ENCODE assay signal across 8 cellular contexts in genomic region chr7:38318803-38319416, GRCh38.
A peak's percentile ranks its signal among the peaks of the same experiment; 100 is the strongest.
DNase-seq lines count a peak whose midpoint lies in the region; ATAC-seq, FAIRE-seq and TF ChIP-seq lines count a peak whose summit lies in the region.

No MANE protein-coding gene starts in this region.

- no peaks in the 10 kb centered on the region for H3K27me3 ChIP-seq in CD4-positive, alpha-beta T cell (ENCODE audit: control insufficient read depth, insufficient read depth, low read length)
- H3K27me3 ChIP-seq in left ventricle myocardium inferior (ENCODE audit: low read depth) (no peaks in the 10 kb centered on the region), small intestine (ENCODE audit: control insufficient read depth in 2 of 2, insufficient read depth in 2 of 2, low read length in 2 of 2) (no peaks in the 10 kb centered on the region)

- DNase-seq in CD4-positive, alpha-beta T cell = no peak
- DNase-seq in NCI-H510A treated with DMSO at 0.1 percent for 48 hours (lab: John Stamatoyannopoulos, UW) = peak; percentile 73
- DNase-seq in left ventricle myocardium inferior = no peak
- DNase-seq in small intestine = peak; percentile 36
- DNase-seq in activated CD4-positive, alpha-beta T cell treated with anti-CD3 and anti-CD28 coated beads for 4 hours = no peak

- H3K36me3 ChIP-seq in left ventricle myocardium inferior = no peaks in the 10 kb centered on the region
- no peaks in the 10 kb centered on the region for H3K36me3 ChIP-seq in small intestine (ENCODE audit: control insufficient read depth in 2 of 2, insufficient read depth in 2 of 2, low read length in 2 of 2)

- H3K27ac ChIP-seq in CD4-positive, alpha-beta T cell (ENCODE audit: low read depth, low read length) = peak overlapping the region; percentile 21
- H3K27ac ChIP-seq in left ventricle myocardium inferior (replicated peaks) (no peak overlapping the region), small intestine (ENCODE audit: low read depth in 1 of 2, low read length in 1 of 2) (no peak overlapping the region)

- no peaks in the 10 kb centered on the region for H3K27me3 Mint-ChIP-seq in CD4-positive, alpha-beta T cell
- no peaks in the 10 kb centered on the region for H3K27me3 Mint-ChIP-seq in activated T-helper 17 cell treated with anti-CD3 and anti-CD28 coated beads, Interleukin-2, amount 50 U/mL, for 72 hours

- POLR2A ChIA-PET in CD4-positive, alpha-beta T cell (lab: Charles Lee) = no interaction called here

- no peak overlapping the region for H3K4me3 ChIP-seq in left ventricle myocardium inferior
- H3K4me3 ChIP-seq in small intestine (ENCODE audit: low read depth in 1 of 2, low read length in 2 of 2) = no peak overlapping the region

- no peaks in the 10 kb centered on the region for H3K9me3 Mint-ChIP-seq in CD4-positive, alpha-beta T cell
- H3K9me3 Mint-ChIP-seq in activated T-helper 17 cell treated with anti-CD3 and anti-CD28 coated beads, Interleukin-2, amount 50 U/mL, for 72 hours = no peaks in the 10 kb centered on the region

- intact Hi-C loops in CD4-positive, alpha-beta T cell (cut with DNase I, micrococcal nuclease) = loop anchor here (5.0 kb wide), 2 partner anchors 102 to 207 kb away; no protein-coding TSS in a partner anchor
- intact Hi-C loops in left ventricle myocardium inferior (cut with micrococcal nuclease) = loop anchor here (5.0 kb wide), 1 partner anchor 212 kb away; no protein-coding TSS in a partner anchor

- H3K27ac Mint-ChIP-seq in CD4-positive, alpha-beta T cell = peak overlapping the region; percentile 72
- peak overlapping the region; percentile 9 for H3K27ac Mint-ChIP-seq in activated T-helper 17 cell treated with anti-CD3 and anti-CD28 coated beads, Interleukin-2, amount 50 U/mL, for 72 hours

- ATAC-seq in CD4-positive, alpha-beta T cell (ENCODE audit: poor library complexity) = peak; percentile 56
- ATAC-seq in GM18870 (IDR thresholded peaks at IDR 0.05; ENCODE audit: unreplicated experiment) = peak; percentile 61
- peak; percentile 82 for ATAC-seq in HG03354 (IDR thresholded peaks at IDR 0.05; ENCODE audit: poor library complexity, severe bottlenecking, unreplicated experiment)
- peak; percentile 47 for ATAC-seq in activated T-helper 17 cell treated with anti-CD3 and anti-CD28 coated beads, Interleukin-2, amount 50 U/mL, for 72 hours (replicated peaks)

- H3K4me1 ChIP-seq in left ventricle myocardium inferior = no peaks in the 10 kb centered on the region
- no peaks in the 10 kb centered on the region for H3K4me1 ChIP-seq in small intestine (ENCODE audit: control insufficient read depth in 2 of 2, insufficient read depth in 1 of 2, low read depth in 1 of 2, low read length in 1 of 2)

- peak; percentile 43 for TF ChIP-seq CTCF in CD4-positive, alpha-beta T cell (IDR thresholded peaks at IDR 0.05)
- TF ChIP-seq CTCF in left ventricle myocardium inferior (IDR thresholded peaks at IDR 0.05; ENCODE audit: borderline replicate concordance) = peak; percentile 63

- H3K36me3 Mint-ChIP-seq in CD4-positive, alpha-beta T cell (ENCODE audit: low read depth) = no peaks in the 10 kb centered on the region
- no peaks in the 10 kb centered on the region for H3K36me3 Mint-ChIP-seq in activated T-helper 17 cell treated with anti-CD3 and anti-CD28 coated beads, Interleukin-2, amount 50 U/mL, for 72 hours (ENCODE audit: low read depth)

- WGBS in small intestine, 3 donors = 7 to 11% (median 10%) methylated on average over 4 of the region's 4 CpGs

- no peak for FAIRE-seq in small intestine (lab: Jason Lieb, UNC)

- H3K4me3 Mint-ChIP-seq in CD4-positive, alpha-beta T cell = peak overlapping the region; percentile 62
- peak overlapping the region; percentile 40 for H3K4me3 Mint-ChIP-seq in activated T-helper 17 cell treated with anti-CD3 and anti-CD28 coated beads, Interleukin-2, amount 50 U/mL, for 72 hours

- H3K4me1 Mint-ChIP-seq in CD4-positive, alpha-beta T cell (ENCODE audit: low read depth) = peaks cover 29% of the 10 kb centered on the region
- no peaks in the 10 kb centered on the region for H3K4me1 Mint-ChIP-seq in activated T-helper 17 cell treated with anti-CD3 and anti-CD28 coated beads, Interleukin-2, amount 50 U/mL, for 72 hours

- CTCF ChIA-PET in CD4-positive, alpha-beta T cell (lab: Charles Lee) = interaction anchor here (1.4 to 2.7 kb wide), 4 partner anchors 12 to 103 kb away, joined by 3 to 11 read pairs (median 8); no protein-coding TSS in a partner anchor

- H3K9me3 ChIP-seq in CD4-positive, alpha-beta T cell (ENCODE audit: control insufficient read depth, low read length) = no peaks in the 10 kb centered on the region
- H3K9me3 ChIP-seq in left ventricle myocardium inferior (replicated peaks) (no peaks in the 10 kb centered on the region), small intestine (ENCODE audit: control insufficient read depth, low read depth) (no peaks in the 10 kb centered on the region)

Comparison
In these comparisons a context has a peak if more than half of its experiments do, and no peak if none do; other contexts are left out.
1. DNase-seq: peak in NCI-H510A treated with DMSO at 0.1 percent for 48 hours (single experiment) and small intestine (single experiment); none in CD4-positive, alpha-beta T cell (0 of 10), left ventricle myocardium inferior (single experiment) and activated CD4-positive, alpha-beta T cell treated with anti-CD3 and anti-CD28 coated beads for 4 hours (0 of 2).
2. Peak in every context shown above with its lines, with median percentiles within 50 percentile points of each other: ATAC-seq.